20 cellular contexts compared by ENCODE assay signal in the genomic region with DNA sequence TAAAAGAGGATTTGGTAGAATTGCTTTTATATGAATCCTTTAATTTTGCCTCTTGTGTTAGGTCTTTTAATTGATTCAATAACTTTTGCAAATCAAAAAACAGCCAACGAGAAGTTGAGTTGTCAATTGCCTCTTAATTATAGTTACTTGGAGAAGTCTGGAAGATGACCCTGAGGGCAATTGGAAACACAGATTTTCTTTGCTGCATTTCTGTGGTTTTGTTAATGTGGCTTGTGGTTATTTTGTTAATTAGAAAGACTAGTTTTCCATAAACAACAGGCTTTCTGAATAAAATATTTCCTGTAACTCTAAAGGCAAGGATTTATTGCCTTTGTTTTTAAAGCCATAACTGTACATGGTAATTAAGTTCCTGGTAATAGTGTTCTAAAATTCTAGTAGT.
"Had no signal": no experiment of that assay in that cellular context is flagged by ENCODE, and none has a peak within 500 bp of the region (broad histone marks: within the 10 kb centered on the region; RNA-seq: fewer than 3 reads in every experiment).

No MANE protein-coding gene starts in this region.

- H3K4me1 ChIP-seq: left ventricle myocardium inferior, parathyroid adenoma, psoas muscle, right atrium auricular region, right lobe of liver, suprapubic skin, tibial artery, upper lobe of right lung had no signal

- ATAC-seq: naive thymus-derived CD8-positive, alpha-beta T cell; psoas muscle; right lobe of liver; stimulated activated effector memory CD8-positive, alpha-beta T cell treated with anti-CD3 and anti-CD28 coated beads, Interleukin-12 subunit alpha, Interleukin-12 subunit beta, amount 100 ng/mL, for 72 hours; upper lobe of right lung had no signal

- H3K9ac ChIP-seq: parathyroid adenoma had no signal

- H2AFZ ChIP-seq: hepatocyte, parathyroid adenoma had no signal

- H3K27ac ChIP-seq: hepatocyte, left ventricle myocardium inferior, parathyroid adenoma, psoas muscle, right atrium auricular region, right lobe of liver, suprapubic skin, thoracic aorta, tibial artery, upper lobe of right lung had no signal

- H3K4me2 ChIP-seq: hepatocyte had no signal

- H3K36me3 ChIP-seq: left ventricle myocardium inferior, right atrium auricular region, right lobe of liver, suprapubic skin, thoracic aorta, tibial artery, upper lobe of right lung had no signal

- H3K27me3 ChIP-seq: hepatocyte, right atrium auricular region, right lobe of liver, suprapubic skin, tibial artery, upper lobe of right lung had no signal

- H3K9me3 ChIP-seq: left ventricle myocardium inferior, psoas muscle, right atrium auricular region, right lobe of liver, thoracic aorta, tibial artery, upper lobe of right lung had no signal

- H3K4me3 ChIP-seq: hepatocyte, left ventricle myocardium inferior, lung, psoas muscle, right atrium auricular region, right lobe of liver, suprapubic skin, thoracic aorta, tibial artery, upper lobe of right lung had no signal

- H3K79me2 ChIP-seq: hepatocyte, parathyroid adenoma had no signal

- DNase-seq: islet precursor cell; left ventricle myocardium inferior; naive thymus-derived CD8-positive, alpha-beta T cell; nucleus accumbens; psoas muscle; right lobe of liver; stimulated activated CD4-positive, alpha-beta T cell treated with anti-CD3 and anti-CD28 coated beads, Interleukin-12 subunit alpha, Interleukin-12 subunit beta, amount 100 ng/mL, for 4 hours; stimulated activated CD4-positive, alpha-beta T cell treated with anti-CD3 and anti-CD28 coated beads, Interleukin-15, amount 100 ng/mL, for 24 hours; stimulated activated CD4-positive, alpha-beta T cell treated with anti-CD3 and anti-CD28 coated beads, Interleukin-4, amount 100 ng/mL, for 24 hours; stimulated activated naive CD4-positive, alpha-beta T cell; tibial artery; trophoblast cell; upper lobe of right lung had no signal
